ENCODE assay signal across 8 cellular contexts in the genomic region with DNA sequence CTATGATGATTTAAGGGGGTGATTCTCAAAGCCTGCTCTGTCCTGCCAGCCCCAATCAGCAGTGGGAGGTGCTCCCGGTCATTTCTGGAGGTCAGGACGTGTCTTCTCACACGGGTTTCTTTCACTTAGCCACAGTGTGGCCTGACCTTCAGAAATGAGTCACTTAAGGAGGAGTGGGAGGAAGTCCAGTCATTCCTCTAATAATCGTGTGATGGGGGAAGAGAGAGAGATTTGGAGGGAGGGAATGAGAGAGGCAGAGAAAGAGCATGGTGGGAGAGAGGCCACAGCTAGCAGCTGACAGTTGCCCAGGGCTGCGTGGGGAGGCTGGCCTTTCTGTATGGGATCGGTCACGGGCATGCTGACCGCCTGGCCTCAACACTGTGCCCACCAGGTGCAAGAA.
A peak's percentile ranks its signal among the peaks of the same experiment; 100 is the strongest.
DNase-seq lines count a peak whose midpoint lies in the region; ATAC-seq, FAIRE-seq and TF ChIP-seq lines count a peak whose summit lies in the region.
"Not testable (repeated sequence)": the region's sequence is repeated elsewhere in the genome, so short reads cannot be mapped to it uniquely, and the experiment has no call there.

No MANE protein-coding gene starts in this region.

- ATAC-seq in A549, result not testable (repeated sequence)

- H3K4me3 ChIP-seq in A549, adrenal gland: not testable (repeated sequence)

- FAIRE-seq in A549 (lab: Jason Lieb, UNC); H54 (lab: Jason Lieb, UNC): not testable (repeated sequence)

- intact Hi-C loops in adrenal gland (cut with DNase I), result not testable (repeated sequence)

- DNase-seq in A549 (ENCODE audit: low read depth in 1 of 2, low spot score in 1 of 2), result peak; percentile 4 to 72
- peak; percentile 97 for DNase-seq in EL
- peak; percentile 23 for DNase-seq in H54 (ENCODE audit: insufficient read length, low spot score)
- DNase-seq in NCI-H226, result peak; percentile 86
- peak; percentile 65 to 89 (median 82) for DNase-seq in adrenal gland
- DNase-seq in dermis blood vessel endothelial cell, result peak; percentile 73
- peak; percentile 78 for DNase-seq in kidney glomerular epithelial cell (lab: John Stamatoyannopoulos, UW)
- DNase-seq in renal cortical epithelial cell (ENCODE audit: low read depth), result peak; percentile 85

- TF ChIP-seq RAD21 in A549 (conservative IDR thresholded peaks at IDR 0.05 in 1 of 2, IDR thresholded peaks at IDR 0.05 in 1 of 2), result not testable (repeated sequence)

- H3K9me3 ChIP-seq in A549; adrenal gland (replicated peaks in 1 of 3): not testable (repeated sequence)

- not testable (repeated sequence) for H3K27me3 ChIP-seq in adrenal gland

- peak overlapping the region; percentile 32; the same call in 2 of the 3 replicates for H3K4me2 ChIP-seq in A549

- WGBS in A549 (ENCODE audit: missing lambda C conversion rate), result 60% methylated on average over 8 of the region's 8 CpGs
- WGBS in adrenal gland, 4 donors, result 24 to 40% (median 35%) methylated on average over 6 to 8 of the region's 8 CpGs

- TF ChIP-seq CTCF in A549 (IDR thresholded peaks at IDR 0.05); adrenal gland (IDR thresholded peaks at IDR 0.05): not testable (repeated sequence)

- POLR2A ChIA-PET in A549 (lab: Yijun Ruan, JAX), result not testable (repeated sequence)

- not testable (repeated sequence) for TF ChIP-seq EP300 in A549 (IDR thresholded peaks at IDR 0.05)

- not testable (repeated sequence) for TF ChIP-seq POLR2A in A549 (IDR thresholded peaks at IDR 0.05; ENCODE audit: low read length); H54 (IDR thresholded peaks at IDR 0.05; ENCODE audit: low read depth, low read length)
- peak in 1 of 2 donors; percentile 31 for TF ChIP-seq POLR2A in adrenal gland (IDR thresholded peaks at IDR 0.05)

- H3K4me1 ChIP-seq in A549 (peaks cover 69% of the 10 kb centered on the region), adrenal gland (replicated peaks in 1 of 2) (peaks cover 13 to 15% of the 10 kb centered on the region in 2 donors)

- H3K27ac ChIP-seq in A549 (peak overlapping the region; percentile 88 to 92), adrenal gland (peak overlapping the region in 3 of 5 donors; percentile 40 to 68 (median 51))

- H3K36me3 ChIP-seq in adrenal gland (replicated peaks in 1 of 2), result not testable (repeated sequence)

- CTCF ChIA-PET in A549 (lab: Yijun Ruan, JAX), result not testable (repeated sequence)

TF ChIP-seq in A549, 52 proteins besides CTCF, POLR2A, EP300 and RAD21:
- TF ChIP-seq, protein P1, sequence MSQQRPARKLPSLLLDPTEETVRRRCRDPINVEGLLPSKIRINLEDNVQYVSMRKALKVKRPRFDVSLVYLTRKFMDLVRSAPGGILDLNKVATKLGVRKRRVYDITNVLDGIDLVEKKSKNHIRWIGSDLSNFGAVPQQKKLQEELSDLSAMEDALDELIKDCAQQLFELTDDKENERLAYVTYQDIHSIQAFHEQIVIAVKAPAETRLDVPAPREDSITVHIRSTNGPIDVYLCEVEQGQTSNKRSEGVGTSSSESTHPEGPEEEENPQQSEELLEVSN (IDR thresholded peaks at IDR 0.05; ENCODE audit: borderline replicate concordance, low read depth), result 0 out of 2 replicates have a peak, but pooled peaks have one; percentile 41
- TF ChIP-seq, protein P2, sequence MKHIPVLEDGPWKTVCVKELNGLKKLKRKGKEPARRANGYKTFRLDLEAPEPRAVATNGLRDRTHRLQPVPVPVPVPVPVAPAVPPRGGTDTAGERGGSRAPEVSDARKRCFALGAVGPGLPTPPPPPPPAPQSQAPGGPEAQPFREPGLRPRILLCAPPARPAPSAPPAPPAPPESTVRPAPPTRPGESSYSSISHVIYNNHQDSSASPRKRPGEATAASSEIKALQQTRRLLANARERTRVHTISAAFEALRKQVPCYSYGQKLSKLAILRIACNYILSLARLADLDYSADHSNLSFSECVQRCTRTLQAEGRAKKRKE (CRISPR knock-in tag; IDR thresholded peaks at IDR 0.05; ENCODE audit: low read depth), result peak; percentile 95; the same call in 1 of the 2 replicates
- TF ChIP-seq, protein P3, sequence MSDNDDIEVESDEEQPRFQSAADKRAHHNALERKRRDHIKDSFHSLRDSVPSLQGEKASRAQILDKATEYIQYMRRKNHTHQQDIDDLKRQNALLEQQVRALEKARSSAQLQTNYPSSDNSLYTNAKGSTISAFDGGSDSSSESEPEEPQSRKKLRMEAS (IDR thresholded peaks at IDR 0.05), result 0 out of 2 replicates have a peak, but pooled peaks have one; percentile 12
- not testable (repeated sequence) for TF ChIP-seq FOSL2 (IDR thresholded peaks at IDR 0.05)
- TF ChIP-seq FOSL2 (CRISPR knock-in tag; IDR thresholded peaks at IDR 0.05) (peak; percentile 74), HOXB13 (CRISPR knock-in tag; IDR thresholded peaks at IDR 0.05; ENCODE audit: low read depth) (peak; percentile 61; the same call in 1 of the 2 replicates)

Comparison
In these comparisons a context has a peak if more than half of its experiments do, and no peak if none do; other contexts are left out.
1. DNase-seq: peak in every context shown above with its lines; median percentile 97 in EL; 86 in NCI-H226; 85 in renal cortical epithelial cell; 82 in adrenal gland; 78 in kidney glomerular epithelial cell; 73 in dermis blood vessel endothelial cell; 38 in A549; 23 in H54.